Comparison of ENCODE assay signal across 8 cellular contexts in the genomic region with DNA sequence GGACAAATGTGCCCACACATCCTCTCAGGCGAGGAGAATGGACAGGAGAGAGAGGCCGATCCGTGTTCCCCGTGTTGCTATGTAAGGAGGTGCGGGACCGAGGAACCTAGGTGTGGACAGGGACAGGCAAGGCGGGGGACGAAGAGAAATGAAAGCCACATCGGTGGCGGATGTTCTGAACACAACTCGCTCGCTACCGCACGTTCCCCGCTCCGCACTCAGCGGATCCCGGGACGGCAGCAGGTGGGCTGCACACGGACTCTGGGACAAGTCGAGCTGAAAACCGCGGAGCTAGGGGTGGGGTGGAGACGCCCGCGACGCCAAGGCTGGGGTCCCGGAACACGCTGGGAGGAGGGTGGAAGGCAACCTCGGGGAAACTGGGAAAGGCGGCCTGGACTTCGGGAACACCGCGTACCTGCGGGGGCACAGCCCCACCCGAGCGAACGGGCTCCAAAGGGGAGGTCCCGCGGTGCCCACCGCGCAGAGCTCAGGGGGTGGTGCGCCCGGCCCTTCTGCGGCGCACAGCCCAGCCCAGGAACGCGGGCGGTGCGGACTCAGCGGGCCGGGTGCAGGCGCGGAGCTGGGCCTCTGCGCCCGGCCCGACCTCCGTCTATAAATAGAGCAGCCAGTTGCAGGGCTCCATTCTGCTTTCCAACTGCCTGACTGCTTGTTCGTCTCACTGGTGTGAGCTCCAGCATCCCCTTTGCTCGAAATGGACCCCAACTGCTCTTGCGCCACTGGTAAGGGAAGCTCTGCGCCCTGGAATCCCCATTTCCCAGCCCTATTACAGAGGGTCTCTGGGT. TPM values are rescaled to one million over a fixed set of nuclear protein-coding genes. Genes with fewer than 3 reads are reported as not detected.
A peak's percentile ranks its signal among the peaks of the same experiment; 100 is the strongest.
DNase-seq lines count a peak whose midpoint lies in the region; ATAC-seq and TF ChIP-seq lines count a peak whose summit lies in the region.

MT1E (plus strand) TSS at position 642 of the 803 bp plus-strand sequence; CDS start at position 713, 71 bp downstream.

- TF ChIP-seq POLR2A in NB4 (IDR thresholded peaks at IDR 0.05; ENCODE audit: extremely low read depth, insufficient read length) (no peak), stomach (IDR thresholded peaks at IDR 0.05) (peak in 2 of 4 donors; percentile 47 to 52)

- H3K9me3 ChIP-seq in muscle layer of duodenum (ENCODE audit: control insufficient read depth in 1 of 2, low read length in 2 of 2) (no peaks in the 10 kb centered on the region), stomach (no peaks in the 10 kb centered on the region)

- peak within 1 kb of the TSS; percentile 39 for H3K4me3 ChIP-seq in NB4 (ENCODE audit: low read depth, low read length)
- H3K4me3 ChIP-seq in fibroblast of mammary gland (ENCODE audit: control insufficient read depth, low read depth, low read length): peak within 1 kb of the TSS; percentile 77
- H3K4me3 ChIP-seq in muscle layer of duodenum (ENCODE audit: low read depth in 1 of 2, low read length in 2 of 2): peak within 1 kb of the TSS; percentile 74 to 75
- peak within 1 kb of the TSS; percentile 56 to 67 (median 60) for H3K4me3 ChIP-seq in stomach

- no peaks in the 10 kb centered on the region for H3K36me3 ChIP-seq in muscle layer of duodenum (ENCODE audit: control insufficient read depth in 1 of 2, insufficient read depth in 2 of 2, low read length in 2 of 2)
- H3K36me3 ChIP-seq in stomach: no peaks in the 10 kb centered on the region

- peak; percentile 34 for DNase-seq in DMS79 treated with DMSO at 0.1 percent for 48 hours (lab: John Stamatoyannopoulos, UW)
- DNase-seq in DMS79 (lab: John Stamatoyannopoulos, UW): no peak
- DNase-seq in NB4 (ENCODE audit: low read depth): peak; percentile 71
- DNase-seq in activated T-cell treated with anti-CD3 and anti-CD28 coated beads, Interleukin-2, amount 50 U/mL, for 72 hours: peak; percentile 79 to 84
- DNase-seq in fibroblast of mammary gland (ENCODE audit: low read depth): peak; percentile 73
- peak; percentile 93 for DNase-seq in stomach

- intact Hi-C loops in stomach (cut with DNase I; ENCODE audit: low total_unique reads): no loop called here

- H3K27ac Mint-ChIP-seq in activated T-cell treated with anti-CD3 and anti-CD28 coated beads, Interleukin-2, amount 50 U/mL, for 72 hours: peak within 1 kb of the TSS; percentile 74

- TF ChIP-seq EP300 in stomach (IDR thresholded peaks at IDR 0.05): no peak

- peak within 1 kb of the TSS; percentile 90 for H3K27ac ChIP-seq in muscle layer of duodenum (ENCODE audit: low read length)
- peak within 1 kb of the TSS; percentile 89 to 97 (median 94) for H3K27ac ChIP-seq in stomach

- WGBS in stomach, 5 donors: 1 to 2% (median 1%) methylated on average over 53 to 62 of the region's 62 CpGs

- H3K36me3 Mint-ChIP-seq in activated T-cell treated with anti-CD3 and anti-CD28 coated beads, Interleukin-2, amount 50 U/mL, for 72 hours (ENCODE audit: insufficient read depth in 2 of 2): peaks cover 0 to 4% of the 10 kb centered on the region in 2 donors

- H3K4me1 Mint-ChIP-seq in activated T-cell treated with anti-CD3 and anti-CD28 coated beads, Interleukin-2, amount 50 U/mL, for 72 hours (ENCODE audit: low read depth): peaks cover 15% of the 10 kb centered on the region

- H3K27me3 Mint-ChIP-seq in activated T-cell treated with anti-CD3 and anti-CD28 coated beads, Interleukin-2, amount 50 U/mL, for 72 hours (ENCODE audit: low read depth): peaks cover 6% of the 10 kb centered on the region

- H3K4me1 ChIP-seq in muscle layer of duodenum (ENCODE audit: control insufficient read depth in 1 of 2, insufficient read depth in 2 of 2, low read length in 2 of 2) (peaks cover 0 to 7% of the 10 kb centered on the region in 2 donors), stomach (peaks cover 10 to 25% (median 16%) of the 10 kb centered on the region in 4 donors)

- H3K9me3 Mint-ChIP-seq in activated T-cell treated with anti-CD3 and anti-CD28 coated beads, Interleukin-2, amount 50 U/mL, for 72 hours: peaks cover 0 to 3% of the 10 kb centered on the region in 2 donors

- no peaks in the 10 kb centered on the region for H3K27me3 ChIP-seq in muscle layer of duodenum (ENCODE audit: low read depth, low read length)
- H3K27me3 ChIP-seq in stomach: peaks cover 0 to 9% (median 0%) of the 10 kb centered on the region in 3 donors

- peak; percentile 96 for ATAC-seq in activated T-cell treated with anti-CD3 and anti-CD28 coated beads, Interleukin-2, amount 50 U/mL, for 72 hours (replicated peaks in 1 of 2)
- no peak for ATAC-seq in HG03378 (IDR thresholded peaks at IDR 0.05; ENCODE audit: unreplicated experiment)

- H3K4me3 Mint-ChIP-seq in activated T-cell treated with anti-CD3 and anti-CD28 coated beads, Interleukin-2, amount 50 U/mL, for 72 hours: peak within 1 kb of the TSS; percentile 88 to 95

- TF ChIP-seq CTCF in NB4 (IDR thresholded peaks at IDR 0.05; ENCODE audit: low read depth, low read length) (no peak), fibroblast of mammary gland (conservative IDR thresholded peaks at IDR 0.05; ENCODE audit: control insufficient read depth, insufficient read depth, low read depth, low read length) (no peak), stomach (IDR thresholded peaks at IDR 0.05) (no peak)

RNA-seq across cellular contexts. Expression of gene MT1E, which starts in this region (rescaled TPM):
- total RNA-seq in activated T-cell treated with anti-CD3 and anti-CD28 coated beads, Interleukin-2, amount 50 U/mL, for 72 hours: 100 to 1,000 TPM in 1 of 2 donors, 10 to 100 TPM in 1; 94.7 to 204 TPM
- 100 to 1,000 TPM in 4 of 5 donors, 10 to 100 TPM in 1; 16.1 to 704 (median 292) TPM for total RNA-seq in stomach
- polyA plus RNA-seq in stomach: 1,000 to 10,000 TPM in 2 of 3 donors, 100 to 1,000 TPM in 1; 445 to 1,956 (median 1,098) TPM
